Comparison of ENCODE assay signal across 2 cellular contexts in the genomic region with DNA sequence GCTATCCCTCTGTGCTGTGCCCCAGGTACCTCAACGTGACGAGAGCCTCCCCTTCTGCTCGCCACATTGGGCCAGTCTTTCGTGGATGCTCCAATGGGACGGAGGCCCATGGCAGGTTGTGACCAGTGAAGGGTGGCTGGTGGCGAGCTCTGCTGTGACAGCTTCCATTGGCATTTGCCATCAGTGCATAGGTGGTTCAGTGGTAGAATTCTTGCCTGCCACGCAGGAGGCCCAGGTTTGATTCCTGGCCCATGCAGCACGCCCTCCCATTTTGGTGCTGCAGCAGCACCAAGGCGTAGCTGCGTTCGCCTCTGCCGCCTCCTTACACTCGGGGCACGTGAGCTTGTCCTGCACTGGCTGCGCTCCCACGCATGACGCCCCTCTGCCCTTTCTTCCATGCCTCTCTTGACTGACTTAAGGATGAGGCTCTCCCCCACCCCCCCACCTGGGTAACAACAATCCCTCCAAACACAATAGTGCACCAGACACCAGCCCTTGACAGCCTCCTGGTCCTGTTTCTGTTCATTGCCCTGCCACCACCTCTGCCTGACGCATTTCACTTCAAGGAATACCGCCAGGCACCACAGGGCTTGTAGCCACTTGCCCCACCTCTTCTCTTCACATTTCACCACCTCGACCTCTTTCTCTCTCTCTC.
A peak's percentile ranks its signal among the peaks of the same experiment; 100 is the strongest.
TF ChIP-seq lines count a peak whose summit lies in the region.

No MANE protein-coding gene starts in this region.

TF ChIP-seq in H1, 55 proteins besides CTCF, POLR2A, EP300 and RAD21:
- TF ChIP-seq TBP (IDR thresholded peaks at IDR 0.05; ENCODE audit: low read depth, low read length) (peak; percentile 73), NANOG (IDR thresholded peaks at IDR 0.05; ENCODE audit: insufficient read depth, low read depth, low read length, poor library complexity, severe bottlenecking) (no peak)

TF ChIP-seq in SK-N-SH treated with all-trans-retinoic acid at 6 μM for 48 hours, 23 proteins besides CTCF, POLR2A, EP300 and RAD21:
- TF ChIP-seq BACH2 (CRISPR knock-in tag; IDR thresholded peaks at IDR 0.05; ENCODE audit: borderline replicate concordance) (no peak), OSR1 (CRISPR knock-in tag; IDR thresholded peaks at IDR 0.05) (no peak), ZNF8 (CRISPR knock-in tag; IDR thresholded peaks at IDR 0.05) (no peak), PPARA (CRISPR knock-in tag; IDR thresholded peaks at IDR 0.05; ENCODE audit: borderline replicate concordance) (no peak), SNAI2 (CRISPR knock-in tag; IDR thresholded peaks at IDR 0.05) (no peak), ZFP3 (CRISPR knock-in tag; IDR thresholded peaks at IDR 0.05) (no peak), ISL1 (CRISPR knock-in tag; IDR thresholded peaks at IDR 0.05) (no peak), TCF4 (CRISPR knock-in tag; IDR thresholded peaks at IDR 0.05; ENCODE audit: borderline replicate concordance) (no peak), TOX (CRISPR knock-in tag; IDR thresholded peaks at IDR 0.05; ENCODE audit: borderline replicate concordance) (no peak), ZNF70 (CRISPR knock-in tag; IDR thresholded peaks at IDR 0.05) (no peak), ESRRG (CRISPR knock-in tag; IDR thresholded peaks at IDR 0.05) (no peak), ZC3H10 (CRISPR knock-in tag; IDR thresholded peaks at IDR 0.05) (no peak), RARB (CRISPR knock-in tag; IDR thresholded peaks at IDR 0.05) (no peak), ARNTL (CRISPR knock-in tag; IDR thresholded peaks at IDR 0.05; ENCODE audit: borderline replicate concordance, low read depth) (no peak), ZNF565 (CRISPR knock-in tag; conservative IDR thresholded peaks at IDR 0.05; ENCODE audit: low read depth) (no peak)
- TF ChIP-seq, protein P1, sequence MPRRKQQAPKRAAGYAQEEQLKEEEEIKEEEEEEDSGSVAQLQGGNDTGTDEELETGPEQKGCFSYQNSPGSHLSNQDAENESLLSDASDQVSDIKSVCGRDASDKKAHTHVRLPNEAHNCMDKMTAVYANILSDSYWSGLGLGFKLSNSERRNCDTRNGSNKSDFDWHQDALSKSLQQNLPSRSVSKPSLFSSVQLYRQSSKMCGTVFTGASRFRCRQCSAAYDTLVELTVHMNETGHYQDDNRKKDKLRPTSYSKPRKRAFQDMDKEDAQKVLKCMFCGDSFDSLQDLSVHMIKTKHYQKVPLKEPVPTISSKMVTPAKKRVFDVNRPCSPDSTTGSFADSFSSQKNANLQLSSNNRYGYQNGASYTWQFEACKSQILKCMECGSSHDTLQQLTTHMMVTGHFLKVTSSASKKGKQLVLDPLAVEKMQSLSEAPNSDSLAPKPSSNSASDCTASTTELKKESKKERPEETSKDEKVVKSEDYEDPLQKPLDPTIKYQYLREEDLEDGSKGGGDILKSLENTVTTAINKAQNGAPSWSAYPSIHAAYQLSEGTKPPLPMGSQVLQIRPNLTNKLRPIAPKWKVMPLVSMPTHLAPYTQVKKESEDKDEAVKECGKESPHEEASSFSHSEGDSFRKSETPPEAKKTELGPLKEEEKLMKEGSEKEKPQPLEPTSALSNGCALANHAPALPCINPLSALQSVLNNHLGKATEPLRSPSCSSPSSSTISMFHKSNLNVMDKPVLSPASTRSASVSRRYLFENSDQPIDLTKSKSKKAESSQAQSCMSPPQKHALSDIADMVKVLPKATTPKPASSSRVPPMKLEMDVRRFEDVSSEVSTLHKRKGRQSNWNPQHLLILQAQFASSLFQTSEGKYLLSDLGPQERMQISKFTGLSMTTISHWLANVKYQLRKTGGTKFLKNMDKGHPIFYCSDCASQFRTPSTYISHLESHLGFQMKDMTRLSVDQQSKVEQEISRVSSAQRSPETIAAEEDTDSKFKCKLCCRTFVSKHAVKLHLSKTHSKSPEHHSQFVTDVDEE (CRISPR knock-in tag; IDR thresholded peaks at IDR 0.05) = no peak
- TF ChIP-seq, protein P2, sequence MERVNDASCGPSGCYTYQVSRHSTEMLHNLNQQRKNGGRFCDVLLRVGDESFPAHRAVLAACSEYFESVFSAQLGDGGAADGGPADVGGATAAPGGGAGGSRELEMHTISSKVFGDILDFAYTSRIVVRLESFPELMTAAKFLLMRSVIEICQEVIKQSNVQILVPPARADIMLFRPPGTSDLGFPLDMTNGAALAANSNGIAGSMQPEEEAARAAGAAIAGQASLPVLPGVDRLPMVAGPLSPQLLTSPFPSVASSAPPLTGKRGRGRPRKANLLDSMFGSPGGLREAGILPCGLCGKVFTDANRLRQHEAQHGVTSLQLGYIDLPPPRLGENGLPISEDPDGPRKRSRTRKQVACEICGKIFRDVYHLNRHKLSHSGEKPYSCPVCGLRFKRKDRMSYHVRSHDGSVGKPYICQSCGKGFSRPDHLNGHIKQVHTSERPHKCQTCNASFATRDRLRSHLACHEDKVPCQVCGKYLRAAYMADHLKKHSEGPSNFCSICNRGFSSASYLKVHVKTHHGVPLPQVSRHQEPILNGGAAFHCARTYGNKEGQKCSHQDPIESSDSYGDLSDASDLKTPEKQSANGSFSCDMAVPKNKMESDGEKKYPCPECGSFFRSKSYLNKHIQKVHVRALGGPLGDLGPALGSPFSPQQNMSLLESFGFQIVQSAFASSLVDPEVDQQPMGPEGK (CRISPR knock-in tag; IDR thresholded peaks at IDR 0.05; ENCODE audit: borderline replicate concordance) = no peak
- TF ChIP-seq, protein P3, sequence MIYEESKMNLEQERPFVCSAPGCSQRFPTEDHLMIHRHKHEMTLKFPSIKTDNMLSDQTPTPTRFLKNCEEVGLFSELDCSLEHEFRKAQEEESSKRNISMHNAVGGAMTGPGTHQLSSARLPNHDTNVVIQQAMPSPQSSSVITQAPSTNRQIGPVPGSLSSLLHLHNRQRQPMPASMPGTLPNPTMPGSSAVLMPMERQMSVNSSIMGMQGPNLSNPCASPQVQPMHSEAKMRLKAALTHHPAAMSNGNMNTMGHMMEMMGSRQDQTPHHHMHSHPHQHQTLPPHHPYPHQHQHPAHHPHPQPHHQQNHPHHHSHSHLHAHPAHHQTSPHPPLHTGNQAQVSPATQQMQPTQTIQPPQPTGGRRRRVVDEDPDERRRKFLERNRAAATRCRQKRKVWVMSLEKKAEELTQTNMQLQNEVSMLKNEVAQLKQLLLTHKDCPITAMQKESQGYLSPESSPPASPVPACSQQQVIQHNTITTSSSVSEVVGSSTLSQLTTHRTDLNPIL (CRISPR knock-in tag; IDR thresholded peaks at IDR 0.05; ENCODE audit: low read depth) = no peak
- TF ChIP-seq, protein P4, sequence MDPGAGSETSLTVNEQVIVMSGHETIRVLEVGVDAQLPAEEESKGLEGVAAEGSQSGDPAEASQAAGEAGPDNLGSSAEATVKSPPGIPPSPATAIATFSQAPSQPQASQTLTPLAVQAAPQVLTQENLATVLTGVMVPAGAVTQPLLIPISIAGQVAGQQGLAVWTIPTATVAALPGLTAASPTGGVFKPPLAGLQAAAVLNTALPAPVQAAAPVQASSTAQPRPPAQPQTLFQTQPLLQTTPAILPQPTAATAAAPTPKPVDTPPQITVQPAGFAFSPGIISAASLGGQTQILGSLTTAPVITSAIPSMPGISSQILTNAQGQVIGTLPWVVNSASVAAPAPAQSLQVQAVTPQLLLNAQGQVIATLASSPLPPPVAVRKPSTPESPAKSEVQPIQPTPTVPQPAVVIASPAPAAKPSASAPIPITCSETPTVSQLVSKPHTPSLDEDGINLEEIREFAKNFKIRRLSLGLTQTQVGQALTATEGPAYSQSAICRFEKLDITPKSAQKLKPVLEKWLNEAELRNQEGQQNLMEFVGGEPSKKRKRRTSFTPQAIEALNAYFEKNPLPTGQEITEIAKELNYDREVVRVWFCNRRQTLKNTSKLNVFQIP (CRISPR knock-in tag; IDR thresholded peaks at IDR 0.05; ENCODE audit: borderline replicate concordance, low read depth) = no peak
